17 cellular contexts compared by ENCODE assay signal in genomic region chr10:83310688-83311087, GRCh38.
DNase-seq lines count a peak whose midpoint lies in the region; ATAC-seq and TF ChIP-seq lines count a peak whose summit lies in the region.
"Had no signal": no experiment of that assay in that cellular context is flagged by ENCODE, and none has a peak within 500 bp of the region (broad histone marks: within the 10 kb centered on the region; RNA-seq: fewer than 3 reads in every experiment).

No MANE protein-coding gene starts in this region.

- H3K4me3 Mint-ChIP-seq in endothelial cell (ENCODE audit: unreplicated experiment) (no peak overlapping the region), nephron progenitor cell (no peak overlapping the region)
- H3K4me3 Mint-ChIP-seq: B cell had no signal

- no peak overlapping the region for H3K9ac ChIP-seq in SK-N-SH
- H3K9ac ChIP-seq: GM23248, KMS-11 had no signal

- H3K27ac Mint-ChIP-seq in endothelial cell (ENCODE audit: unreplicated experiment) (no peak overlapping the region), nephron progenitor cell (no peak overlapping the region)
- H3K27ac Mint-ChIP-seq: B cell had no signal

- H3K4me1 Mint-ChIP-seq in endothelial cell (ENCODE audit: unreplicated experiment) (no peaks in the 10 kb centered on the region), nephron progenitor cell (no peaks in the 10 kb centered on the region)
- H3K4me1 Mint-ChIP-seq: B cell had no signal

- H2AFZ ChIP-seq in SK-N-SH (ENCODE audit: low read depth), result no peak overlapping the region
- H2AFZ ChIP-seq: GM23248 had no signal

- H3K27me3 Mint-ChIP-seq in endothelial cell (ENCODE audit: unreplicated experiment) (no peaks in the 10 kb centered on the region), nephron progenitor cell (ENCODE audit: low read depth, poor library complexity) (no peaks in the 10 kb centered on the region)
- H3K27me3 Mint-ChIP-seq: B cell had no signal

- no peaks in the 10 kb centered on the region for H3K36me3 Mint-ChIP-seq in endothelial cell (ENCODE audit: low read depth, unreplicated experiment)
- no peaks in the 10 kb centered on the region for H3K36me3 Mint-ChIP-seq in nephron progenitor cell (ENCODE audit: low read depth)

- H3K79me2 ChIP-seq in SK-N-SH (ENCODE audit: insufficient read depth), result no peaks in the 10 kb centered on the region

- TF ChIP-seq CTCF in SK-N-SH (IDR thresholded peaks at IDR 0.05) (peak; percentile 7; the same call in 1 of the 2 replicates), endothelial cell (IDR thresholded peaks at IDR 0.05; ENCODE audit: unreplicated experiment) (peak; percentile 39), nephron progenitor cell (IDR thresholded peaks at IDR 0.05) (peak; percentile 9)

- H3K4me1 ChIP-seq in SK-N-SH (ENCODE audit: control insufficient read depth in 1 of 2, insufficient read depth in 2 of 2, low read depth in 1 of 2, low read length in 1 of 2), result no peaks in the 10 kb centered on the region
- H3K4me1 ChIP-seq: A549 had no signal

- H3K9me2 ChIP-seq in SK-N-SH, result no peaks in the 10 kb centered on the region

- H4K20me1 ChIP-seq in SK-N-SH (ENCODE audit: insufficient read depth), result no peaks in the 10 kb centered on the region

- H3K9me3 Mint-ChIP-seq in endothelial cell (ENCODE audit: unreplicated experiment) (no peaks in the 10 kb centered on the region), nephron progenitor cell (no peaks in the 10 kb centered on the region)

- H3K4me3 ChIP-seq in SK-N-SH (ENCODE audit: low read depth in 2 of 2, low read length in 1 of 2), result no peak overlapping the region
- H3K4me3 ChIP-seq: A549, GM23248, SK-N-MC had no signal

- no peak for ATAC-seq in SK-N-SH treated with all-trans-retinoic acid at 6 μM for 48 hours
- ATAC-seq: A549 had no signal

- H3K36me3 ChIP-seq in SK-N-SH (replicated peaks in 1 of 2; ENCODE audit: control insufficient read depth in 1 of 2, insufficient read depth in 2 of 2, low read length in 1 of 2), result no peaks in the 10 kb centered on the region

- POLR2A ChIA-PET in SK-N-SH (lab: Yijun Ruan, JAX), result no interaction called here

- H3K27ac ChIP-seq in SK-N-SH (ENCODE audit: low read depth in 2 of 2, low read length in 1 of 2), result no peak overlapping the region
- H3K27ac ChIP-seq: A549, GM23248, KMS-11, RWPE1, SK-N-MC had no signal

- intact Hi-C loops in cardiac septum (cut with DNase I), result no loop called here

- H3K27me3 ChIP-seq in SK-N-SH (ENCODE audit: insufficient read depth), result no peaks in the 10 kb centered on the region

- no peaks in the 10 kb centered on the region for H3F3A ChIP-seq in SK-N-SH (replicated peaks; ENCODE audit: insufficient read depth)

- TF ChIP-seq RAD21 in SK-N-SH (IDR thresholded peaks at IDR 0.05; ENCODE audit: low read length), result no peak

- no peak for DNase-seq in SK-N-SH
- no peak for DNase-seq in endothelial cell (ENCODE audit: low spot score)
- no peak for DNase-seq in nephron progenitor cell
- no peak for DNase-seq in activated CD4-positive, alpha-beta T cell treated with anti-CD3 and anti-CD28 coated beads for 4 hours
- DNase-seq in inferior parietal cortex (ENCODE audit: extremely low spot score), result no peak
- no peak for DNase-seq in cardiac septum (ENCODE audit: low spot score)
- DNase-seq: GM23248, HCEC 1CT, IMR-90, NCI-H187, SHP77 treated with DMSO at 0.1 percent for 48 hours had no signal

- H3K4me2 ChIP-seq in SK-N-SH, result no peak overlapping the region
- H3K4me2 ChIP-seq: A549, KMS-11 had no signal

- TF ChIP-seq EP300 in SK-N-SH (IDR thresholded peaks at IDR 0.05; ENCODE audit: borderline replicate concordance in 1 of 2, low read depth in 1 of 2, low read length in 1 of 2), result no peak

- CTCF ChIA-PET in SK-N-SH (lab: Yijun Ruan, JAX), result interaction anchor here (0.7 to 0.9 kb wide), 2 partner anchors 10 to 13 kb away, joined by 3 read pairs; no protein-coding TSS in a partner anchor

- H3K9me3 ChIP-seq in SK-N-SH, result no peaks in the 10 kb centered on the region

TF ChIP-seq in SK-N-SH, 30 proteins besides CTCF, POLR2A, EP300 and RAD21:
- no peak for TF ChIP-seq TEAD4 (IDR thresholded peaks at IDR 0.05; ENCODE audit: borderline replicate concordance, insufficient read depth)
- TF ChIP-seq TCF12 (IDR thresholded peaks at IDR 0.05), result no peak
- no peak for TF ChIP-seq ZBTB33 (IDR thresholded peaks at IDR 0.05; ENCODE audit: borderline replicate concordance, low read depth)
- TF ChIP-seq USF2 (IDR thresholded peaks at IDR 0.05; ENCODE audit: borderline replicate concordance, low read depth, low read length), result no peak
- no peak for TF ChIP-seq POLR2AphosphoS5 (IDR thresholded peaks at IDR 0.05; ENCODE audit: low read depth, low read length)

TF ChIP-seq in SK-N-SH treated with all-trans-retinoic acid at 6 μM for 48 hours, 23 proteins besides CTCF, POLR2A, EP300 and RAD21:
- no peak for TF ChIP-seq CREB5 (CRISPR knock-in tag; IDR thresholded peaks at IDR 0.05; ENCODE audit: low read depth)
- no peak for TF ChIP-seq BACH2 (CRISPR knock-in tag; IDR thresholded peaks at IDR 0.05; ENCODE audit: borderline replicate concordance)
- TF ChIP-seq ZFP30 (CRISPR knock-in tag; IDR thresholded peaks at IDR 0.05), result no peak
